In genomic region chr16:946048-946395, GRCh38 we compare ENCODE assay signal across 23 cellular contexts. TPM values are rescaled to one million over a fixed set of nuclear protein-coding genes. Genes with fewer than 3 reads are reported as not detected.
DNase-seq lines count a peak whose midpoint lies in the region; ATAC-seq and TF ChIP-seq lines count a peak whose summit lies in the region.
"Had no signal": no experiment of that assay in that cellular context is flagged by ENCODE, and none has a peak within 500 bp of the region (broad histone marks: within the 10 kb centered on the region; RNA-seq: fewer than 3 reads in every experiment).

No MANE protein-coding gene starts in this region.

- H3K4me1 ChIP-seq in smooth muscle cell (ENCODE audit: low read depth) (no peaks in the 10 kb centered on the region), GM23338 (ENCODE audit: insufficient read depth) (no peaks in the 10 kb centered on the region)
- H3K4me1 ChIP-seq: BE2C, SJSA1 had no signal

- H3K27me3 ChIP-seq in smooth muscle cell (ENCODE audit: low read depth) (no peaks in the 10 kb centered on the region), GM23338 (ENCODE audit: insufficient read depth) (no peaks in the 10 kb centered on the region)
- H3K27me3 ChIP-seq: BE2C, MG63, SJSA1 had no signal

- H3K27ac Mint-ChIP-seq in Calu3 (ENCODE audit: unreplicated experiment) (no peak overlapping the region), GM23338 (no peak overlapping the region)
- H3K27ac Mint-ChIP-seq: CD14-positive monocyte had no signal

- peak overlapping the region; percentile 52 for H3K27ac ChIP-seq in smooth muscle cell (ENCODE audit: low read depth)
- no peak overlapping the region for H3K27ac ChIP-seq in GM23338 (ENCODE audit: low read depth)
- H3K27ac ChIP-seq: 22Rv1, SJSA1 had no signal

- H3K36me3 Mint-ChIP-seq in Calu3 (ENCODE audit: insufficient read depth, unreplicated experiment) (no peaks in the 10 kb centered on the region), GM23338 (ENCODE audit: low read depth) (peaks cover 22% of the 10 kb centered on the region; the same call in 2 of the 3 replicates)

- H3K9me3 Mint-ChIP-seq in Calu3 (ENCODE audit: low read depth, unreplicated experiment) (peaks cover 9% of the 10 kb centered on the region), GM23338 (peaks cover 27% of the 10 kb centered on the region)

- ATAC-seq in GM23338: no peak
- ATAC-seq in HG02938 (IDR thresholded peaks at IDR 0.05; ENCODE audit: unreplicated experiment): no peak
- no peak for ATAC-seq in GM18867 (IDR thresholded peaks at IDR 0.05; ENCODE audit: unreplicated experiment)
- ATAC-seq: HepG2, K562 had no signal

- 86% methylated on average over 8 of the region's 8 CpGs for WGBS in smooth muscle cell (ENCODE audit: low lambda C conversion rate)

- H3K4me1 Mint-ChIP-seq in Calu3 (ENCODE audit: low read depth, unreplicated experiment) (peaks cover 8% of the 10 kb centered on the region), GM23338 (no peaks in the 10 kb centered on the region)
- H3K4me1 Mint-ChIP-seq: CD14-positive monocyte had no signal

- CTCF ChIA-PET in Calu3 (lab: Charles Lee): interaction anchor here (0.6 to 0.9 kb wide), 2 partner anchors 18 to 26 kb away, joined by 5 to 6 read pairs; no protein-coding TSS in a partner anchor

- no TSS peak for BruUV-seq in Calu3 (replicated peaks; lab: Mats Ljungman, UMichigan)

- no peaks in the 10 kb centered on the region for H3F3A ChIP-seq in smooth muscle cell (ENCODE audit: low read depth)
- H3F3A ChIP-seq in GM23338 (replicated peaks; ENCODE audit: low read depth): no peaks in the 10 kb centered on the region

- no peaks in the 10 kb centered on the region for H3K79me2 ChIP-seq in smooth muscle cell (ENCODE audit: low read depth)
- no peaks in the 10 kb centered on the region for H3K79me2 ChIP-seq in GM23338 (replicated peaks; ENCODE audit: insufficient read depth)

- H4K20me1 ChIP-seq in smooth muscle cell (ENCODE audit: low read depth) (peaks cover 32% of the 10 kb centered on the region), GM23338 (replicated peaks; ENCODE audit: insufficient read depth) (no peaks in the 10 kb centered on the region)

- DNase-seq in Calu3 (peak; percentile 55), M059J (ENCODE audit: low read depth) (peak; percentile 40), iris pigment epithelial cell (ENCODE audit: low read depth) (peak; percentile 62), smooth muscle cell (lab: John Stamatoyannopoulos, UW; ENCODE audit: unreplicated experiment) (no peak), GM23338 (ENCODE audit: low spot score) (no peak)
- DNase-seq: BE2C, DMS153, DND-41, H7, MG63, NCI-H1105 treated with DMSO at 0.1 percent for 48 hours, NCI-H2029, NCI-H2227 treated with DMSO at 0.1 percent for 48 hours, NCI-H526 treated with DMSO at 0.1 percent for 48 hours, Right ventricle myocardium superior, RPMI8226 had no signal

- H3K9ac ChIP-seq in smooth muscle cell (ENCODE audit: low read depth): no peak overlapping the region

- H3K9me2 ChIP-seq in GM23338 (ENCODE audit: insufficient read depth): 0 out of 2 replicates have a peak, but pooled peaks cover 3% of the 10 kb centered on the region

- TF ChIP-seq CTCF in Calu3 (IDR thresholded peaks at IDR 0.05; ENCODE audit: unreplicated experiment) (no peak), smooth muscle cell (IDR thresholded peaks at IDR 0.05; ENCODE audit: borderline replicate concordance, insufficient read depth, poor library complexity, severe bottlenecking) (no peak), GM23338 (conservative IDR thresholded peaks at IDR 0.05; ENCODE audit: low read depth in 2 of 2) (no peak)

- H3K4me3 ChIP-seq in smooth muscle cell: no peak overlapping the region
- H3K4me3 ChIP-seq in GM23338: no peak overlapping the region
- H3K4me3 ChIP-seq: K562, MG63, SJSA1 had no signal

- H2AFZ ChIP-seq in smooth muscle cell (ENCODE audit: low read depth): no peak overlapping the region
- no peak overlapping the region for H2AFZ ChIP-seq in GM23338

- H3K4me3 Mint-ChIP-seq in Calu3 (ENCODE audit: low read depth, unreplicated experiment) (no peak overlapping the region), GM23338 (no peak overlapping the region)
- H3K4me3 Mint-ChIP-seq: CD14-positive monocyte had no signal

- intact Hi-C loops in Calu3 (cut with micrococcal nuclease; ENCODE audit: unreplicated experiment): no loop called here

- H3K36me3 ChIP-seq in smooth muscle cell (ENCODE audit: low read depth): no peaks in the 10 kb centered on the region
- H3K36me3 ChIP-seq in GM23338 (ENCODE audit: insufficient read depth): peaks cover 10% of the 10 kb centered on the region
- H3K36me3 ChIP-seq: BE2C, SJSA1 had no signal

- H3K9me3 ChIP-seq in smooth muscle cell (replicated peaks; ENCODE audit: low read depth): peaks cover 15% of the 10 kb centered on the region
- H3K9me3 ChIP-seq: SJSA1 had no signal

- H3K27me3 Mint-ChIP-seq in Calu3 (ENCODE audit: unreplicated experiment): no peaks in the 10 kb centered on the region
- peaks cover 8% of the 10 kb centered on the region for H3K27me3 Mint-ChIP-seq in GM23338 (ENCODE audit: insufficient read depth, low read depth, poor library complexity)

- H3K4me2 ChIP-seq in smooth muscle cell: no peak overlapping the region
- no peak overlapping the region for H3K4me2 ChIP-seq in GM23338

TF ChIP-seq in GM23338, 12 proteins besides CTCF, POLR2A, EP300 and RAD21:
- TF ChIP-seq EZH2 (IDR thresholded peaks at IDR 0.05; ENCODE audit: low read depth, unreplicated experiment) (no peak), STAT1 (IDR thresholded peaks at IDR 0.05; ENCODE audit: unreplicated experiment) (no peak), NANOG (IDR thresholded peaks at IDR 0.05; ENCODE audit: borderline replicate concordance) (no peak)

RNA-seq across cellular contexts. Expression of gene LMF1, which starts 24.8 kb away (rescaled TPM):
- 31.9 and 34.6 TPM in 2 replicates for total RNA-seq in Calu3 (2022)
- total RNA-seq in M059J (2014; rRNA removed; shearing (Covaris generic)): 2.4 and 2.8 TPM in 2 replicates
- 17.1 and 25.3 TPM in 2 replicates for total RNA-seq in smooth muscle cell
- 29.8 and 33.2 TPM in 2 replicates for polyA plus RNA-seq in smooth muscle cell
- 2.9 and 10.1 TPM in 2 replicates for total RNA-seq in GM23338 (2014; rRNA removed; shearing (Covaris generic))
- 3.6 and 4.2 TPM in 2 replicates for polyA plus RNA-seq in GM23338 (2016; fragmentation: Nextera tagmentation; extraction: Ambion mirVana)

RNA-seq across cellular contexts. Expression of gene SOX8, which starts 35.5 kb away (rescaled TPM):
- total RNA-seq in Calu3 (2022) (0.92 and 1.2 TPM in 2 replicates), smooth muscle cell (1.8 and 4.2 TPM in 2 replicates)
- total RNA-seq in M059J (2014; rRNA removed; shearing (Covaris generic)): not detected in 2 replicates
- polyA plus RNA-seq in smooth muscle cell (2.9 and 3.5 TPM in 2 replicates), GM23338 (2016; fragmentation: Nextera tagmentation; extraction: Ambion mirVana) (5.7 and 6.7 TPM in 2 replicates)
- total RNA-seq in GM23338 (2014; rRNA removed; shearing (Covaris generic)): 17.2 and 26.2 TPM in 2 replicates
- polyA plus RNA-seq: CD14-positive monocyte had no signal

Comparison
In these comparisons a context has a peak if more than half of its experiments do, and no peak if none do; other contexts are left out.
1. DNase-seq: peak in Calu3 (single experiment), M059J (single experiment) and iris pigment epithelial cell (single experiment); none in smooth muscle cell (single experiment) and GM23338 (single experiment).